ENCODE assay signal across 8 cellular contexts in genomic region chr19:43651758-43652545, GRCh38. TPM values are rescaled to one million over a fixed set of nuclear protein-coding genes. Genes with fewer than 3 reads are reported as not detected.
DNase-seq lines count a peak whose midpoint lies in the region; ATAC-seq and TF ChIP-seq lines count a peak whose summit lies in the region.

No MANE protein-coding gene starts in this region.

- no peaks in the 10 kb centered on the region for H3K9me3 ChIP-seq in MG63
- no peaks in the 10 kb centered on the region for H3K9me3 ChIP-seq in colonic mucosa
- no peaks in the 10 kb centered on the region for H3K9me3 ChIP-seq in liver (ENCODE audit: control insufficient read depth in 4 of 4, low read length in 3 of 4)

- H3K27ac ChIP-seq in colonic mucosa = no peak overlapping the region
- no peak overlapping the region for H3K27ac ChIP-seq in liver (ENCODE audit: low read depth in 1 of 2, low read length in 2 of 2)

- H3K36me3 ChIP-seq in MG63 = peaks cover 73% of the 10 kb centered on the region
- H3K36me3 ChIP-seq in colonic mucosa = no peaks in the 10 kb centered on the region
- H3K36me3 ChIP-seq in liver (ENCODE audit: control insufficient read depth in 4 of 4, insufficient read depth in 3 of 4, low read depth in 1 of 4, low read length in 3 of 4) = peaks cover 0 to 11% (median 0%) of the 10 kb centered on the region in 4 donors

- TF ChIP-seq CTCF in colonic mucosa (IDR thresholded peaks at IDR 0.05) (peak; percentile 74), liver (IDR thresholded peaks at IDR 0.05; ENCODE audit: low read depth, low read length, missing input control) (peak; percentile 78)

- peak; percentile 84 to 91 for TF ChIP-seq RAD21 in liver (IDR thresholded peaks at IDR 0.05)

- ATAC-seq in GM19023 (IDR thresholded peaks at IDR 0.05; ENCODE audit: unreplicated experiment) = no peak

- no peaks in the 10 kb centered on the region for H3K27me3 ChIP-seq in MG63
- no peaks in the 10 kb centered on the region for H3K27me3 ChIP-seq in colonic mucosa
- H3K27me3 ChIP-seq in liver (ENCODE audit: control insufficient read depth in 4 of 4, insufficient read depth in 4 of 4, low read length in 3 of 4) = no peaks in the 10 kb centered on the region

- no peak overlapping the region for H3K9ac ChIP-seq in colonic mucosa (ENCODE audit: low read depth in 2 of 2, low read length in 2 of 2)
- no peak overlapping the region for H3K9ac ChIP-seq in liver (ENCODE audit: low read depth in 1 of 2, low read length in 2 of 2)

- DNase-seq in NCI-H2107 treated with DMSO at 0.1 percent for 48 hours (lab: John Stamatoyannopoulos, UW; ENCODE audit: unreplicated experiment) (peak; percentile 22), NCI-H2107 (lab: John Stamatoyannopoulos, UW) (no peak), MG63 (peak; percentile 36), T1000 (lab: John Stamatoyannopoulos, UW) (peak; percentile 9), colonic mucosa (peak; percentile 61)
- peak in 2 of 3 experiments; percentile 6 to 41 for DNase-seq in stimulated activated CD4-positive, alpha-beta T cell treated with anti-CD3 and anti-CD28 coated beads, TNF-alpha, amount 100 ng/mL, for 24 hours (ENCODE audit: low read depth in 3 of 3)

- intact Hi-C loops in colonic mucosa (cut with DNase I) = loop anchor here (5.0 to 10.0 kb wide), 3 partner anchors 47 to 205 kb away; no protein-coding TSS in a partner anchor

- no peak overlapping the region for H3K4me3 ChIP-seq in MG63
- H3K4me3 ChIP-seq in colonic mucosa = no peak overlapping the region
- no peak overlapping the region for H3K4me3 ChIP-seq in liver (ENCODE audit: low read depth in 1 of 3, low read length in 3 of 3)

- WGBS in liver = 56% methylated on average over 14 of the region's 14 CpGs

- no peaks in the 10 kb centered on the region for H3K4me1 ChIP-seq in colonic mucosa
- peaks cover 0 to 4% (median 0%) of the 10 kb centered on the region in 4 donors for H3K4me1 ChIP-seq in liver (ENCODE audit: control insufficient read depth in 4 of 4, insufficient read depth in 4 of 4, low read length in 3 of 4)

TF ChIP-seq in liver, 16 proteins besides CTCF, POLR2A, EP300 and RAD21:
- TF ChIP-seq FOXA2 (IDR thresholded peaks at IDR 0.05) = no peak
- TF ChIP-seq RXRA (IDR thresholded peaks at IDR 0.05) = peak; percentile 17 to 34

RNA-seq across cellular contexts. Expression of gene CADM4, which starts 12.3 kb away (rescaled TPM):
- total RNA-seq in MG63 (2014; rRNA removed; shearing (Covaris generic); ENCODE audit: low replicate concordance) = 0.22 and 3.0 TPM in 2 replicates
- total RNA-seq in colonic mucosa = 1 to 10 TPM; 2.3 to 5.8 TPM
- 1 to 10 TPM; 2.8 to 3.7 TPM for total RNA-seq in liver
- 1 to 10 TPM in 1 of 2 donors, under 1 TPM in 1; 0.47 to 4.9 TPM for polyA plus RNA-seq in liver

RNA-seq across cellular contexts. Expression of gene PLAUR, which starts 18.0 kb away (rescaled TPM):
- total RNA-seq in MG63 (2014; rRNA removed; shearing (Covaris generic); ENCODE audit: low replicate concordance) = 14.7 and 43.2 TPM in 2 replicates
- total RNA-seq in colonic mucosa (10 to 100 TPM; 33.7 to 51.6 TPM), liver (1 to 10 TPM; 2.8 to 3.7 TPM)
- 1 to 10 TPM; 1.1 to 1.9 TPM for polyA plus RNA-seq in liver

RNA-seq across cellular contexts. Expression of gene ZNF428, which starts 32.5 kb away (rescaled TPM):
- 45.8 and 101 TPM in 2 replicates for total RNA-seq in MG63 (2014; rRNA removed; shearing (Covaris generic); ENCODE audit: low replicate concordance)
- 10 to 100 TPM; 21.5 to 27.4 TPM for total RNA-seq in colonic mucosa
- total RNA-seq in liver = 10 to 100 TPM in 1 of 2 donors, 1 to 10 TPM in 1; 9.7 to 22.1 TPM
- polyA plus RNA-seq in liver = 10 to 100 TPM in 1 of 2 donors, 1 to 10 TPM in 1; 6.5 to 19.1 TPM

RNA-seq across cellular contexts. Expression of gene SRRM5, which starts 40.1 kb away (rescaled TPM):
- total RNA-seq in MG63 (2014; rRNA removed; shearing (Covaris generic); ENCODE audit: low replicate concordance) = not detected in 2 replicates
- total RNA-seq in colonic mucosa (under 1 TPM; 0.42 to 0.57 TPM), liver (under 1 TPM; 0.08 to 0.09 TPM)
- under 1 TPM; 0.07 to 0.09 TPM for polyA plus RNA-seq in liver

RNA-seq across cellular contexts. Expression of gene ZNF576, which starts 55.6 kb away (rescaled TPM):
- 15.9 and 26.1 TPM in 2 replicates for total RNA-seq in MG63 (2014; rRNA removed; shearing (Covaris generic); ENCODE audit: low replicate concordance)
- total RNA-seq in colonic mucosa = 10 to 100 TPM; 15.4 to 27.1 TPM
- total RNA-seq in liver = 1 to 10 TPM; 6.9 to 7.1 TPM
- polyA plus RNA-seq in liver = 10 to 100 TPM; 14.7 to 14.9 TPM
